Comparison of ENCODE assay signal across 24 cellular contexts in genomic region chr16:72897707-72898106, GRCh38.
"Had no signal": no experiment of that assay in that cellular context is flagged by ENCODE, and none has a peak within 500 bp of the region (broad histone marks: within the 10 kb centered on the region; RNA-seq: fewer than 3 reads in every experiment).

No MANE protein-coding gene starts in this region.

- H3K4me3 ChIP-seq: left ventricle myocardium inferior, lung, prostate gland, smooth muscle cell, tibial nerve, uterus had no signal

- H3K4me1 ChIP-seq: parathyroid adenoma, prostate gland, uterus had no signal

- H3K4me3 Mint-ChIP-seq: mesothelial cell of epicardium; naive B cell; natural killer cell; stimulated activated memory B cell treated with anti-CD40 and anti-IgM and Interleukin-4, amounts not matched to agents 10 μg/mL and 1 μg/mL and 100 μg/mL, for 72 hours; stimulated activated naive CD8-positive, alpha-beta T cell treated with anti-CD3 and anti-CD28 coated beads, Interleukin-15, amount 100 ng/mL, for 72 hours; type B pancreatic cell had no signal

- H3K4me1 Mint-ChIP-seq: naive B cell; natural killer cell; stimulated activated memory B cell treated with anti-CD40 and anti-IgM and Interleukin-4, amounts not matched to agents 10 μg/mL and 1 μg/mL and 100 μg/mL, for 72 hours; stimulated activated naive CD8-positive, alpha-beta T cell treated with anti-CD3 and anti-CD28 coated beads, Interleukin-15, amount 100 ng/mL, for 72 hours had no signal

- ATAC-seq: natural killer cell; stimulated activated memory B cell treated with anti-CD40 and anti-IgM and Interleukin-4, amounts not matched to agents 10 μg/mL and 1 μg/mL and 100 μg/mL, for 72 hours; stimulated activated naive CD8-positive, alpha-beta T cell treated with anti-CD3 and anti-CD28 coated beads, Interleukin-15, amount 100 ng/mL, for 72 hours had no signal

- H3K36me3 Mint-ChIP-seq: natural killer cell had no signal

- H3K27ac ChIP-seq: parathyroid adenoma, prostate gland, tibial nerve, uterus had no signal

- H3K27me3 ChIP-seq: tibial nerve, uterus had no signal

- H3K4me2 ChIP-seq: smooth muscle cell had no signal

- H3K9me3 Mint-ChIP-seq: mesothelial cell of epicardium; natural killer cell; stimulated activated memory B cell treated with anti-CD40 and anti-IgM and Interleukin-4, amounts not matched to agents 10 μg/mL and 1 μg/mL and 100 μg/mL, for 72 hours; type B pancreatic cell had no signal

- H3K27me3 Mint-ChIP-seq: naive B cell; stimulated activated memory B cell treated with anti-CD40 and anti-IgM and Interleukin-4, amounts not matched to agents 10 μg/mL and 1 μg/mL and 100 μg/mL, for 72 hours; type B pancreatic cell had no signal

- DNase-seq: islet precursor cell; left ventricle myocardium inferior; mesendoderm; naive B cell; natural killer cell; occipital lobe; retina; right cardiac atrium; stimulated activated CD4-positive, alpha-beta T cell treated with anti-CD3 and anti-CD28 coated beads, Interleukin-1b, Interleukin-23, amount 100 ng/mL, for 48 hours; stimulated activated CD4-positive, alpha-beta T cell treated with anti-CD3 and anti-CD28 coated beads, Interleukin-2, amount 100 ng/mL, for 48 hours; stimulated activated CD4-positive, alpha-beta T cell treated with anti-CD3 and anti-CD28 coated beads, Interleukin-4, amount 100 ng/mL, for 4 hours; stimulated activated CD8-positive, alpha-beta memory T cell treated with anti-CD3 and anti-CD28 coated beads, Interleukin-4, amount 100 ng/mL, for 48 hours; stimulated activated naive CD4-positive, alpha-beta T cell treated with Interleukin-2 at 50 U/mL for 16 hours; stimulated activated naive CD8-positive, alpha-beta T cell treated with anti-CD3 and anti-CD28 coated beads, Interleukin-15, amount 100 ng/mL, for 72 hours; substantia nigra; uterus had no signal

- H2AFZ ChIP-seq: parathyroid adenoma had no signal

- H3K36me3 ChIP-seq: left ventricle myocardium inferior, prostate gland, tibial nerve, uterus had no signal

- H3K9me3 ChIP-seq: left ventricle myocardium inferior, prostate gland, tibial nerve, uterus had no signal

- H3K27ac Mint-ChIP-seq: mesothelial cell of epicardium; natural killer cell; stimulated activated memory B cell treated with anti-CD40 and anti-IgM and Interleukin-4, amounts not matched to agents 10 μg/mL and 1 μg/mL and 100 μg/mL, for 72 hours; type B pancreatic cell had no signal
